Comparison of ENCODE assay signal across 21 cellular contexts in the genomic region with DNA sequence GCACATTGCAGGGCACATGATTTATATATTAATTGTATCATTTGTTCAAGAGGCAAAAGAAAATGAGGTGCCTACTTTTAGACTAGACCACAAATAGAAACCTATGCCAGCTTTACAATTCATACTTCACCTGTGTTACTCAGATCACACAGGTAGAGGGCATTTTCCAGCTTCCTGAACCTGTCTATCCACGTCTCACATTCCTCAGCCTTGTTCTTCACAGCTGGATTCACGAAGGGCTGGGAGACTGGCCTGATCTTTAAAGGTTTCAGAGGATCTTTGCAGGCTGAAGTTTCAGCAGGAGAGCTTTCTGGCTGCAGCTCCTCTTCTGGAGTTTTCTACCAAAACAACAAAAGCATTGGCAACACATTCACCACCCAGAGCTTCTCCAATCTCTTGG.
"Had no signal": no experiment of that assay in that cellular context is flagged by ENCODE, and none has a peak within 500 bp of the region (broad histone marks: within the 10 kb centered on the region; RNA-seq: fewer than 3 reads in every experiment).

No MANE protein-coding gene starts in this region.

- H3K9me3 Mint-ChIP-seq: activated CD4-positive, alpha-beta memory T cell treated with anti-CD3 and anti-CD28 coated beads, Interleukin-2, amount 10 ng/mL, durations not matched to agents 7 days and 5 days; activated T-cell treated with anti-CD3 and anti-CD28 coated beads, Interleukin-2, amount 50 U/mL, for 4 hours; central memory CD8-positive, alpha-beta T cell; stimulated activated effector memory CD8-positive, alpha-beta T cell treated with anti-CD3 and anti-CD28 coated beads, Interleukin-12 subunit alpha, Interleukin-12 subunit beta, amount 100 ng/mL, for 72 hours had no signal

- H3K27me3 Mint-ChIP-seq: activated CD4-positive, alpha-beta memory T cell treated with anti-CD3 and anti-CD28 coated beads, Interleukin-2, amount 10 ng/mL, durations not matched to agents 7 days and 5 days; brain had no signal

- H3K4me3 Mint-ChIP-seq: activated CD4-positive, alpha-beta memory T cell treated with anti-CD3 and anti-CD28 coated beads, Interleukin-2, amount 10 ng/mL, durations not matched to agents 7 days and 5 days; activated CD4-positive, alpha-beta T cell treated with anti-CD3 and anti-CD28 coated beads for 36 hours; activated naive CD8-positive, alpha-beta T cell; activated T-cell treated with anti-CD3 and anti-CD28 coated beads, Interleukin-2, amount 50 U/mL, for 4 hours; brain; central memory CD8-positive, alpha-beta T cell; naive thymus-derived CD4-positive, alpha-beta T cell; stimulated activated effector memory CD8-positive, alpha-beta T cell treated with anti-CD3 and anti-CD28 coated beads, Interleukin-12 subunit alpha, Interleukin-12 subunit beta, amount 100 ng/mL, for 72 hours; T-helper 17 cell had no signal

- H3K4me3 ChIP-seq: mucosa of descending colon had no signal

- H3K36me3 ChIP-seq: neutrophil, WERI-Rb-1 had no signal

- H3K27ac ChIP-seq: neutrophil, WERI-Rb-1 had no signal

- H3K27ac Mint-ChIP-seq: activated CD4-positive, alpha-beta memory T cell treated with anti-CD3 and anti-CD28 coated beads, Interleukin-2, amount 10 ng/mL, durations not matched to agents 7 days and 5 days; activated CD4-positive, alpha-beta T cell treated with anti-CD3 and anti-CD28 coated beads for 36 hours; activated naive CD8-positive, alpha-beta T cell; naive thymus-derived CD4-positive, alpha-beta T cell; stimulated activated effector memory CD8-positive, alpha-beta T cell treated with anti-CD3 and anti-CD28 coated beads, Interleukin-12 subunit alpha, Interleukin-12 subunit beta, amount 100 ng/mL, for 72 hours; T-helper 17 cell had no signal

- ATAC-seq: activated CD4-positive, alpha-beta T cell treated with anti-CD3 and anti-CD28 coated beads for 36 hours; activated T-cell treated with anti-CD3 and anti-CD28 coated beads, Interleukin-2, amount 50 U/mL, for 4 hours; mucosa of descending colon; naive thymus-derived CD4-positive, alpha-beta T cell; stimulated activated effector memory CD8-positive, alpha-beta T cell treated with anti-CD3 and anti-CD28 coated beads, Interleukin-12 subunit alpha, Interleukin-12 subunit beta, amount 100 ng/mL, for 72 hours; T-helper 17 cell had no signal

- DNase-seq: activated CD4-positive, alpha-beta memory T cell treated with anti-CD3 and anti-CD28 coated beads, Interleukin-2, amount 10 ng/mL, durations not matched to agents 7 days and 5 days; activated CD4-positive, alpha-beta T cell treated with anti-CD3 and anti-CD28 coated beads for 36 hours; activated gamma-delta T cell treated with Interleukin-2 at 50 U/mL for 16 hours; activated T-cell treated with anti-CD3 and anti-CD28 coated beads, Interleukin-2, amount 50 U/mL, for 4 hours; amygdala; cortex of kidney; effector CD4-positive, alpha-beta T cell; foreskin fibroblast; islet precursor cell; mucosa of descending colon; naive thymus-derived CD4-positive, alpha-beta T cell; posterior cingulate gyrus; retina; stimulated activated CD4-positive, alpha-beta T cell treated with anti-CD3 and anti-CD28 coated beads, Interleukin-12 subunit alpha, Interleukin-12 subunit beta, amount 100 ng/mL, for 4 hours; T-helper 17 cell; WERI-Rb-1 had no signal

- H3K4me1 Mint-ChIP-seq: activated CD4-positive, alpha-beta memory T cell treated with anti-CD3 and anti-CD28 coated beads, Interleukin-2, amount 10 ng/mL, durations not matched to agents 7 days and 5 days; activated CD4-positive, alpha-beta T cell treated with anti-CD3 and anti-CD28 coated beads for 36 hours; central memory CD8-positive, alpha-beta T cell; naive thymus-derived CD4-positive, alpha-beta T cell; stimulated activated effector memory CD8-positive, alpha-beta T cell treated with anti-CD3 and anti-CD28 coated beads, Interleukin-12 subunit alpha, Interleukin-12 subunit beta, amount 100 ng/mL, for 72 hours; T-helper 17 cell had no signal

- H3K9me3 ChIP-seq: mucosa of descending colon, neutrophil had no signal

- H3K36me3 Mint-ChIP-seq: activated naive CD8-positive, alpha-beta T cell; brain; naive thymus-derived CD4-positive, alpha-beta T cell; stimulated activated effector memory CD8-positive, alpha-beta T cell treated with anti-CD3 and anti-CD28 coated beads, Interleukin-12 subunit alpha, Interleukin-12 subunit beta, amount 100 ng/mL, for 72 hours had no signal
